In genomic region chr7:142869434-142869833, GRCh38 we compare ENCODE assay signal across 28 cellular contexts. TPM values are rescaled to one million over a fixed set of nuclear protein-coding genes. Genes with fewer than 3 reads are reported as not detected.
DNase-seq lines count a peak whose midpoint lies in the region; ATAC-seq, FAIRE-seq and TF ChIP-seq lines count a peak whose summit lies in the region.
"Had no signal": no experiment of that assay in that cellular context is flagged by ENCODE, and none has a peak within 500 bp of the region (broad histone marks: within the 10 kb centered on the region; RNA-seq: fewer than 3 reads in every experiment).

No MANE protein-coding gene starts in this region.

- no peaks in the 10 kb centered on the region for H3K9me3 ChIP-seq in HEK293 (ENCODE audit: control insufficient read depth, insufficient read depth, low read depth, low read length)
- H3K9me3 ChIP-seq: BE2C, BLaER1 had no signal

- no peak for FAIRE-seq in RCC 7860 (lab: Jason Lieb, UNC)
- FAIRE-seq: A204.1, GM12878, GM12892, GM18507 had no signal

- no peaks in the 10 kb centered on the region for H3K27me3 Mint-ChIP-seq in activated T-helper 17 cell treated with anti-CD3 and anti-CD28 coated beads, Interleukin-2, amount 50 U/mL, for 72 hours
- peaks cover 15% of the 10 kb centered on the region for H3K27me3 Mint-ChIP-seq in endothelial cell (ENCODE audit: unreplicated experiment)
- H3K27me3 Mint-ChIP-seq: CD4-positive, alpha-beta memory T cell; CD4-positive, CD25-positive, alpha-beta regulatory T cell; CD8-positive, alpha-beta memory T cell had no signal

- peaks cover 0 to 17% of the 10 kb centered on the region in 2 experiments; a peak in 1 of 3 replicates for H3K36me3 ChIP-seq in HEK293 (ENCODE audit: control insufficient read depth in 2 of 2, insufficient read depth in 1 of 2, low read length in 2 of 2)
- H3K36me3 ChIP-seq: BE2C had no signal

- peaks cover 14% of the 10 kb centered on the region for H3K36me3 Mint-ChIP-seq in activated T-helper 17 cell treated with anti-CD3 and anti-CD28 coated beads, Interleukin-2, amount 50 U/mL, for 72 hours (ENCODE audit: low read depth)
- no peaks in the 10 kb centered on the region for H3K36me3 Mint-ChIP-seq in endothelial cell (ENCODE audit: low read depth, unreplicated experiment)

- no peak for DNase-seq in endothelial cell (ENCODE audit: low spot score)
- DNase-seq in hippocampal formation (lab: John Stamatoyannopoulos, UW): no peak
- DNase-seq in RCC 7860 (ENCODE audit: low spot score): no peak
- DNase-seq: 8988T; ACHN; BE2C; C1 segment of cervical spinal cord; CD4-positive, alpha-beta memory T cell; CD4-positive, CD25-positive, alpha-beta regulatory T cell; CD8-positive, alpha-beta memory T cell; COR-L47; DMS 273 treated with DMSO at 0.1 percent for 48 hours; DMS153; DMS53; DMS79; EL; GDM1 had no signal

- CTCF ChIA-PET in HEK293 (lab: Yijun Ruan, JAX): interaction anchor here (1.5 kb wide), 1 partner anchor 134 kb away, joined by 4 read pairs; no protein-coding TSS in a partner anchor

- POLR2A ChIA-PET in HEK293 (lab: Yijun Ruan, JAX): no interaction called here

- H3K4me3 Mint-ChIP-seq in activated T-helper 17 cell treated with anti-CD3 and anti-CD28 coated beads, Interleukin-2, amount 50 U/mL, for 72 hours: no peak overlapping the region
- peak overlapping the region; percentile 6 for H3K4me3 Mint-ChIP-seq in endothelial cell (ENCODE audit: unreplicated experiment)
- H3K4me3 Mint-ChIP-seq: CD14-positive monocyte; CD4-positive, alpha-beta memory T cell; CD4-positive, CD25-positive, alpha-beta regulatory T cell; CD8-positive, alpha-beta memory T cell had no signal

- TF ChIP-seq CTCF in HEK293 (tag by site-specific recombination; IDR thresholded peaks at IDR 0.05) (no peak), endothelial cell (IDR thresholded peaks at IDR 0.05; ENCODE audit: unreplicated experiment) (no peak)

- H3K4me3 ChIP-seq in HEK293 (ENCODE audit: low read depth, low read length): no peak overlapping the region
- H3K4me3 ChIP-seq: BLaER1, GM12878 had no signal

- H3K27ac ChIP-seq in HEK293 (ENCODE audit: extremely low read depth, low read depth, low read length): no peak overlapping the region
- H3K27ac ChIP-seq: BLaER1 had no signal

- no peaks in the 10 kb centered on the region for H3K4me1 ChIP-seq in HEK293 (ENCODE audit: control insufficient read depth, insufficient read depth, low read length)
- H3K4me1 ChIP-seq: BE2C had no signal

- no peaks in the 10 kb centered on the region for H3K4me1 Mint-ChIP-seq in activated T-helper 17 cell treated with anti-CD3 and anti-CD28 coated beads, Interleukin-2, amount 50 U/mL, for 72 hours
- no peaks in the 10 kb centered on the region for H3K4me1 Mint-ChIP-seq in endothelial cell (ENCODE audit: unreplicated experiment)
- H3K4me1 Mint-ChIP-seq: CD8-positive, alpha-beta memory T cell had no signal

- peak overlapping the region; percentile 7 for H3K27ac Mint-ChIP-seq in activated T-helper 17 cell treated with anti-CD3 and anti-CD28 coated beads, Interleukin-2, amount 50 U/mL, for 72 hours
- H3K27ac Mint-ChIP-seq in endothelial cell (ENCODE audit: unreplicated experiment): no peak overlapping the region

- ATAC-seq in activated T-helper 17 cell treated with anti-CD3 and anti-CD28 coated beads, Interleukin-2, amount 50 U/mL, for 72 hours (replicated peaks): no peak
- ATAC-seq: GM12878 had no signal

- H3K9me3 Mint-ChIP-seq in activated T-helper 17 cell treated with anti-CD3 and anti-CD28 coated beads, Interleukin-2, amount 50 U/mL, for 72 hours: no peaks in the 10 kb centered on the region
- no peaks in the 10 kb centered on the region for H3K9me3 Mint-ChIP-seq in endothelial cell (ENCODE audit: unreplicated experiment)
- H3K9me3 Mint-ChIP-seq: CD14-positive monocyte; CD8-positive, alpha-beta memory T cell had no signal

TF ChIP-seq in HEK293, 187 proteins besides CTCF, POLR2A, EP300 and RAD21:
- TF ChIP-seq ZSCAN23 (tag by site-specific recombination; IDR thresholded peaks at IDR 0.05): no peak
- TF ChIP-seq ZNF664 (tag by site-specific recombination; IDR thresholded peaks at IDR 0.05): peak; percentile 62; the same call in 1 of the 2 replicates
- TF ChIP-seq ZSCAN4 (tag by site-specific recombination; IDR thresholded peaks at IDR 0.05): no peak

RNA-seq across cellular contexts. Expression of gene EPHB6, which starts 14.6 kb away (rescaled TPM):
- 10 to 100 TPM in 1 of 2 donors, 1 to 10 TPM in 1; 8.0 to 14.9 TPM for total RNA-seq in activated T-helper 17 cell treated with anti-CD3 and anti-CD28 coated beads, Interleukin-2, amount 50 U/mL, for 72 hours
- 3.8 TPM for total RNA-seq in endothelial cell (ENCODE audit: unreplicated experiment)
- total RNA-seq: G401 had no signal

RNA-seq across cellular contexts. Expression of gene TRPV6, which starts 16.1 kb away (rescaled TPM):
- under 1 TPM in 1 of 2 donors, not detected in 1; 0.16 TPM for total RNA-seq in activated T-helper 17 cell treated with anti-CD3 and anti-CD28 coated beads, Interleukin-2, amount 50 U/mL, for 72 hours
- total RNA-seq in endothelial cell (ENCODE audit: unreplicated experiment): not detected
- total RNA-seq: A673; CD4-positive, alpha-beta memory T cell; CD4-positive, CD25-positive, alpha-beta regulatory T cell; CD8-positive, alpha-beta memory T cell; Daoy; G401; GM12878 had no signal
